16 cellular contexts compared by ENCODE assay signal in genomic region chr6:117585647-117586046, GRCh38. TPM values are rescaled to one million over a fixed set of nuclear protein-coding genes. Genes with fewer than 3 reads are reported as not detected.
DNase-seq lines count a peak whose midpoint lies in the region; ATAC-seq and TF ChIP-seq lines count a peak whose summit lies in the region.
"Had no signal": no experiment of that assay in that cellular context is flagged by ENCODE, and none has a peak within 500 bp of the region (broad histone marks: within the 10 kb centered on the region; RNA-seq: fewer than 3 reads in every experiment).

No MANE protein-coding gene starts in this region.

- H3K9me3 ChIP-seq in trophoblast cell (ENCODE audit: insufficient read depth, low read depth, low read length) (peaks cover 2% of the 10 kb centered on the region), upper lobe of right lung (no peaks in the 10 kb centered on the region)

- peak overlapping the region; percentile 99 for H3K23ac ChIP-seq in trophoblast cell (ENCODE audit: low read length)

- H2BK5ac ChIP-seq in trophoblast cell (ENCODE audit: low read depth, low read length, poor library complexity): no peak overlapping the region

- intact Hi-C loops in upper lobe of right lung (cut with DNase I): no loop called here

- peaks cover 23% of the 10 kb centered on the region for H3K4me1 Mint-ChIP-seq in activated T-helper 17 cell treated with anti-CD3 and anti-CD28 coated beads, Interleukin-2, amount 50 U/mL, for 72 hours

- H3K4me3 Mint-ChIP-seq in activated T-helper 17 cell treated with anti-CD3 and anti-CD28 coated beads, Interleukin-2, amount 50 U/mL, for 72 hours: no peak overlapping the region
- H3K4me3 Mint-ChIP-seq: CD4-positive, alpha-beta memory T cell; GM23338; H9; HFFc6 had no signal

- no peak for ATAC-seq in activated T-helper 17 cell treated with anti-CD3 and anti-CD28 coated beads, Interleukin-2, amount 50 U/mL, for 72 hours (replicated peaks)
- peak; percentile 57 for ATAC-seq in upper lobe of right lung
- ATAC-seq: GM23338, HCT116 had no signal

- H3K4ac ChIP-seq in trophoblast cell (ENCODE audit: low read depth, low read length): no peak overlapping the region

- no peaks in the 10 kb centered on the region for H3K27me3 ChIP-seq in trophoblast cell (ENCODE audit: insufficient read depth, low read length)
- no peaks in the 10 kb centered on the region for H3K27me3 ChIP-seq in upper lobe of right lung

- no peaks in the 10 kb centered on the region for H3K79me1 ChIP-seq in trophoblast cell (ENCODE audit: low read length)

- H3K14ac ChIP-seq in trophoblast cell (ENCODE audit: low read length): no peak overlapping the region

- DNase-seq in trophoblast cell: peak in 1 of 2 donors; percentile 65
- no peak for DNase-seq in upper lobe of right lung
- DNase-seq in NCI-H128 (lab: John Stamatoyannopoulos, UW; ENCODE audit: unreplicated experiment): no peak
- DNase-seq in cerebellar cortex (ENCODE audit: low spot score): no peak
- no peak for DNase-seq in GM10248 (ENCODE audit: extremely low spot score)
- DNase-seq: C1 segment of cervical spinal cord; Calu3; CD4-positive, alpha-beta memory T cell; COR-L47; DND-41; GDM1; H9; HFFc6 had no signal

- TF ChIP-seq CTCF in upper lobe of right lung (IDR thresholded peaks at IDR 0.05): no peak
- no peak for TF ChIP-seq CTCF in GM10248 (IDR thresholded peaks at IDR 0.05; ENCODE audit: control extremely low read depth, extremely low read depth, low read depth, missing control alignments)

- CTCF ChIA-PET in GM10248 (lab: Yijun Ruan, JAX): interaction anchor here (1.0 to 1.6 kb wide), 5 partner anchors 8 to 30 kb away, joined by 3 to 5 read pairs (median 4); no protein-coding TSS in a partner anchor

- no peaks in the 10 kb centered on the region for H3K27me3 Mint-ChIP-seq in activated T-helper 17 cell treated with anti-CD3 and anti-CD28 coated beads, Interleukin-2, amount 50 U/mL, for 72 hours
- H3K27me3 Mint-ChIP-seq: CD4-positive, alpha-beta memory T cell had no signal

- H3K18ac ChIP-seq in trophoblast cell (ENCODE audit: low read length): no peak overlapping the region

- peak overlapping the region; percentile 27 for H3K9ac ChIP-seq in trophoblast cell (ENCODE audit: low read length)

- no peak overlapping the region for H4K8ac ChIP-seq in trophoblast cell (ENCODE audit: low read depth, low read length)

- no peak overlapping the region for H2AK5ac ChIP-seq in trophoblast cell (ENCODE audit: low read length)

- no peak overlapping the region for H2BK12ac ChIP-seq in trophoblast cell (ENCODE audit: low read length)

- no peak overlapping the region for H4K12ac ChIP-seq in trophoblast cell (ENCODE audit: low read depth, low read length)

- no peaks in the 10 kb centered on the region for H3K79me2 ChIP-seq in trophoblast cell (ENCODE audit: control insufficient read depth, insufficient read depth, low read length, poor library complexity)

- peaks cover 42% of the 10 kb centered on the region for H3K36me3 Mint-ChIP-seq in activated T-helper 17 cell treated with anti-CD3 and anti-CD28 coated beads, Interleukin-2, amount 50 U/mL, for 72 hours (ENCODE audit: low read depth)

- H3K36me3 ChIP-seq in trophoblast cell (ENCODE audit: control insufficient read depth in 1 of 2, insufficient read depth in 2 of 2, low read length in 2 of 2) (peaks cover 14 to 21% of the 10 kb centered on the region in 2 experiments), upper lobe of right lung (peaks cover 18% of the 10 kb centered on the region)

- H3K4me3 ChIP-seq in trophoblast cell (ENCODE audit: low read depth, low read length): no peak overlapping the region
- no peak overlapping the region for H3K4me3 ChIP-seq in upper lobe of right lung
- H3K4me3 ChIP-seq: GM23338 had no signal

- peak overlapping the region; percentile 38 for H3K27ac Mint-ChIP-seq in activated T-helper 17 cell treated with anti-CD3 and anti-CD28 coated beads, Interleukin-2, amount 50 U/mL, for 72 hours
- H3K27ac Mint-ChIP-seq: GM23338, H9, HFFc6 had no signal

- H4K91ac ChIP-seq in trophoblast cell (ENCODE audit: low read depth, low read length): no peak overlapping the region

- H2AFZ ChIP-seq in trophoblast cell (ENCODE audit: insufficient read depth, low read length, poor library complexity): no peak overlapping the region
- H2AFZ ChIP-seq: GM23338 had no signal

- H3K4me2 ChIP-seq in trophoblast cell (ENCODE audit: low read length): no peak overlapping the region
- H3K4me2 ChIP-seq: GM23338 had no signal

- H3K9me3 Mint-ChIP-seq in activated T-helper 17 cell treated with anti-CD3 and anti-CD28 coated beads, Interleukin-2, amount 50 U/mL, for 72 hours: no peaks in the 10 kb centered on the region
- H3K9me3 Mint-ChIP-seq: CD4-positive, alpha-beta memory T cell; HFFc6 had no signal

- POLR2A ChIA-PET in GM10248 (lab: Yijun Ruan, JAX): interaction anchor here (0.7 kb wide), 1 partner anchor 17 kb away, joined by 3 read pairs; the partner anchor contains the start of gene GOPC

- H3K4me1 ChIP-seq in trophoblast cell (ENCODE audit: control insufficient read depth in 1 of 2, insufficient read depth in 2 of 2, low read length in 2 of 2) (no peaks in the 10 kb centered on the region), upper lobe of right lung (no peaks in the 10 kb centered on the region)

- H2BK120ac ChIP-seq in trophoblast cell (ENCODE audit: insufficient read depth, low read length, poor library complexity): no peak overlapping the region

- H3K27ac ChIP-seq in trophoblast cell (ENCODE audit: low read depth, low read length) (no peak overlapping the region), upper lobe of right lung (no peak overlapping the region)

RNA-seq across cellular contexts. Expression of gene GOPC, which starts 16.7 kb away (rescaled TPM):
- 10 to 100 TPM; 16.3 to 20.4 TPM for total RNA-seq in activated T-helper 17 cell treated with anti-CD3 and anti-CD28 coated beads, Interleukin-2, amount 50 U/mL, for 72 hours
- 39.9 and 40.5 TPM in 2 replicates for polyA plus RNA-seq in trophoblast cell (2013)
- 21.5 TPM for total RNA-seq in upper lobe of right lung
